ENCODE assay signal across 8 cellular contexts in genomic region chr3:123027292-123028232, GRCh38. TPM values are rescaled to one million over a fixed set of nuclear protein-coding genes. Genes with fewer than 3 reads are reported as not detected.
DNase-seq lines count a peak whose midpoint lies in the region; ATAC-seq and TF ChIP-seq lines count a peak whose summit lies in the region.

Gene SEMA5B, minus strand, starts transcription at chr3:123027763. Its CDS starts 66,500 bp downstream, at chr3:122961263.

- POLR2A ChIA-PET in OCI-LY7 (lab: Charles Lee): no interaction called here

- in situ Hi-C loops in ACHN (cut with HindIII; ENCODE audit: low pct_ligation_motif_present, low pct_unique_long_range_greater_than_20kb, low sequenced_read_pairs): no loop called here

- H3K36me3 ChIP-seq in OCI-LY7 (ENCODE audit: insufficient read depth, low read length) (no peaks in the 10 kb centered on the region), breast epithelium (no peaks in the 10 kb centered on the region)

- intact Hi-C loops in OCI-LY7 (cut with micrococcal nuclease; ENCODE audit: unreplicated experiment) (loop anchor here (1.0 to 10.0 kb wide), 4 partner anchors 84 to 635 kb away; no protein-coding TSS in a partner anchor), breast epithelium (cut with DNase I; ENCODE audit: low total_unique reads) (no loop called here)

- peaks cover 3 to 41% of the 10 kb centered on the region in 2 donors for H3K27me3 ChIP-seq in breast epithelium

- CTCF ChIA-PET in OCI-LY7 (lab: Charles Lee; ENCODE audit: unreplicated experiment): interaction anchor here (0.6 kb wide), 1 partner anchor 329 kb away, joined by 6 read pairs; no protein-coding TSS in a partner anchor

- no peak for ATAC-seq in HG02970 (IDR thresholded peaks at IDR 0.05; ENCODE audit: low FRiP score, unreplicated experiment)

- no peak within 1 kb of the TSS for H2AFZ ChIP-seq in OCI-LY7 (ENCODE audit: low read length)

- H3K9me3 ChIP-seq in OCI-LY7 (ENCODE audit: low read length): no peaks in the 10 kb centered on the region
- H3K9me3 ChIP-seq in breast epithelium: no peaks in the 10 kb centered on the region

- peak; percentile 58 for TF ChIP-seq CTCF in GM12874 (IDR thresholded peaks at IDR 0.05; ENCODE audit: insufficient read depth, low read depth, low read length)
- peak; percentile 40 for TF ChIP-seq CTCF in OCI-LY7 (conservative IDR thresholded peaks at IDR 0.05; ENCODE audit: low read length)
- no peak for TF ChIP-seq CTCF in breast epithelium (IDR thresholded peaks at IDR 0.05)

- H3K4me1 ChIP-seq in OCI-LY7 (ENCODE audit: insufficient read depth, low read length, poor library complexity, severe bottlenecking): no peaks in the 10 kb centered on the region
- H3K4me1 ChIP-seq in breast epithelium: peaks cover 8% of the 10 kb centered on the region in 2 donors

- BruUV-seq in OCI-LY7 (replicated peaks; lab: Mats Ljungman, UMichigan): no TSS peak

- DNase-seq in ACHN (peak; percentile 2), OCI-LY7 (ENCODE audit: low spot score) (no peak), breast epithelium (ENCODE audit: low spot score in 2 of 2) (no peak), islet precursor cell (peak; percentile 79), SKM-1 treated with dmso at 0.1 percent for 144 hours (lab: John Stamatoyannopoulos, UW; ENCODE audit: unreplicated experiment) (no peak)
- DNase-seq in stimulated activated CD4-positive, alpha-beta T cell treated with anti-CD3 and anti-CD28 coated beads, Interleukin-2, amount 100 ng/mL, for 24 hours: peak; percentile 19 to 32

- no peaks in the 10 kb centered on the region for H3K9me2 ChIP-seq in OCI-LY7 (ENCODE audit: insufficient read depth, low read length)

- H4K20me1 ChIP-seq in OCI-LY7 (ENCODE audit: insufficient read depth, low read length): no peaks in the 10 kb centered on the region

- no peak for TF ChIP-seq POLR2A in breast epithelium (IDR thresholded peaks at IDR 0.05)

- H3K4me2 ChIP-seq in OCI-LY7 (ENCODE audit: low read length): peak within 1 kb of the TSS; percentile 29; the same call in 1 of the 2 replicates

- no peaks in the 10 kb centered on the region for H3K79me2 ChIP-seq in OCI-LY7 (ENCODE audit: insufficient read depth, low read depth, low read length)

- no peak within 1 kb of the TSS for H3K27ac ChIP-seq in OCI-LY7 (ENCODE audit: low read depth, low read length, poor library complexity, severe bottlenecking)
- peak within 1 kb of the TSS in 1 of 2 donors; percentile 26 for H3K27ac ChIP-seq in breast epithelium

- H3K4me3 ChIP-seq in OCI-LY7 (ENCODE audit: low read depth, low read length, poor library complexity, severe bottlenecking) (no peak within 1 kb of the TSS), breast epithelium (peak within 1 kb of the TSS; percentile 46 to 76 (median 55))

RNA-seq across cellular contexts. Expression of gene SEMA5B, which starts in this region (rescaled TPM):
- 0.13 and 0.41 TPM in 2 replicates for total RNA-seq in OCI-LY7 (2014; rRNA removed; shearing (Covaris generic))
- 1.2 and 2.3 TPM in 2 replicates for total RNA-seq in OCI-LY7 (2022)
- under 1 TPM; 0.15 to 0.33 (median 0.32) TPM for total RNA-seq in breast epithelium

Comparison
In these comparisons a context has a peak if more than half of its experiments do, and no peak if none do; other contexts are left out.
1. DNase-seq: peak in ACHN (single experiment), islet precursor cell (single experiment) and stimulated activated CD4-positive, alpha-beta T cell treated with anti-CD3 and anti-CD28 coated beads, Interleukin-2, amount 100 ng/mL, for 24 hours (2 of 2); none in OCI-LY7 (single experiment), breast epithelium (0 of 2) and SKM-1 treated with dmso at 0.1 percent for 144 hours (single experiment).
2. CTCF ChIP-seq: peak in GM12874 (single experiment) and OCI-LY7 (single experiment); none in breast epithelium (0 of 3).